Comparison of ENCODE assay signal across 20 cellular contexts in the genomic region with DNA sequence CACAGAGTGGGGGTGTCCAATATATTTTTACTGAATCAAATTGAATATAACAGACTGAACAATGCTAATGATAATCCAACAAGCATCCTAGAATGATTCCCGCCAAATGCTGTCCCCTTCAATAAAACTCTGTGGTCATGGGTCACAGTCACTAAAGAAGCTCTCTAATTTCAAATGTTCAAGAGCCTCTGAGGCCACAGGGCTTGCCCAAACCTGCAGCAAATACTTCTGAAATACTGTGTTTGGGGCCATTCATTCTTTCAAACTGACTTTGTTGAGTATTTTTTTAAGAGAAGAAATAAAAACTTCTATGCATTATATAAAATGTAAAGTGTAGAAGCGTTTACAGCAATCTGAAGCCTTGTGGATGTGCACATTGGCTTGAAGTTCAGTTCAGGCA. TPM values are rescaled to one million over a fixed set of nuclear protein-coding genes. Genes with fewer than 3 reads are reported as not detected.
"Had no signal": no experiment of that assay in that cellular context is flagged by ENCODE, and none has a peak within 500 bp of the region (broad histone marks: within the 10 kb centered on the region; RNA-seq: fewer than 3 reads in every experiment).

No MANE protein-coding gene starts in this region.

- DNase-seq: effector memory CD4-positive, alpha-beta T cell; glutamatergic neuron; islet precursor cell; mucosa of descending colon; naive thymus-derived CD8-positive, alpha-beta T cell; sigmoid colon; stimulated activated CD4-positive, alpha-beta T cell treated with anti-CD3 and anti-CD28 coated beads, Interleukin-2, amount 100 ng/mL, for 24 hours; stimulated activated CD4-positive, alpha-beta T cell treated with anti-CD3 and anti-CD28 coated beads, Interleukin-4, amount 100 ng/mL, for 4 hours; stimulated activated naive B cell treated with anti-CD40 and anti-IgM and Interleukin-4, amounts not matched to agents 10 μg/mL and 1 μg/mL and 100 μg/mL, for 72 hours; stimulated activated naive CD8-positive, alpha-beta T cell treated with anti-CD3 and anti-CD28 coated beads, Interleukin-15, amount 100 ng/mL, for 72 hours; testis had no signal

- H3K9me3 ChIP-seq: esophagus muscularis mucosa, gastroesophageal sphincter, mucosa of descending colon, neutrophil, sigmoid colon, testis, tibial nerve had no signal

- H3K27ac ChIP-seq: epithelial cell of prostate, esophagus muscularis mucosa, gastroesophageal sphincter, neutrophil, sigmoid colon, skin epidermis, testis, tibial nerve had no signal

- H3K4me1 ChIP-seq: gastroesophageal sphincter, testis, tibial nerve had no signal

- H3K4me3 ChIP-seq: esophagus muscularis mucosa, gastroesophageal sphincter, mucosa of descending colon, sigmoid colon, skin epidermis, testis, tibial nerve had no signal

- H3K36me3 ChIP-seq: esophagus muscularis mucosa, gastroesophageal sphincter, neutrophil, sigmoid colon, tibial nerve had no signal

- ATAC-seq: gastroesophageal sphincter; left lobe of liver; mucosa of descending colon; naive thymus-derived CD8-positive, alpha-beta T cell; stimulated activated naive B cell treated with anti-CD40 and anti-IgM and Interleukin-4, amounts not matched to agents 10 μg/mL and 1 μg/mL and 100 μg/mL, for 72 hours; stimulated activated naive CD8-positive, alpha-beta T cell treated with anti-CD3 and anti-CD28 coated beads, Interleukin-15, amount 100 ng/mL, for 72 hours had no signal

- H3K27me3 ChIP-seq: esophagus muscularis mucosa, gastroesophageal sphincter, neutrophil, sigmoid colon, testis, tibial nerve had no signal

RNA-seq across cellular contexts. Expression of gene BEND5, which starts 7.6 kb away (rescaled TPM):
- total RNA-seq: fibroblast of villous mesenchyme, pulmonary artery endothelial cell had no signal
